In genomic region chr12:43883311-43883710, GRCh38 we compare ENCODE assay signal across 17 cellular contexts.
"Had no signal": no experiment of that assay in that cellular context is flagged by ENCODE, and none has a peak within 500 bp of the region (broad histone marks: within the 10 kb centered on the region; RNA-seq: fewer than 3 reads in every experiment).

No MANE protein-coding gene starts in this region.

- H3K27ac ChIP-seq: esophagus squamous epithelium, heart left ventricle, neural progenitor cell, pancreas, prostate gland, right lobe of liver, spleen, thoracic aorta, transverse colon had no signal

- FAIRE-seq: colon had no signal

- H3K36me3 Mint-ChIP-seq: natural killer cell; neural progenitor cell; stimulated activated naive B cell treated with anti-CD40 and anti-IgM and Interleukin-4, amounts not matched to agents 10 μg/mL and 1 μg/mL and 100 μg/mL, for 72 hours had no signal

- H2AFZ ChIP-seq: neural progenitor cell had no signal

- H3K4me1 ChIP-seq: pancreas, right lobe of liver, spleen had no signal

- H3K4me3 Mint-ChIP-seq: dendritic cell treated with granulocyte-macrophage colony-stimulating factor and Interleukin-4, amounts not matched to agents 40 ng/mL and 50 ng/mL, for 4 days; effector memory CD8-positive, alpha-beta T cell; natural killer cell; neural progenitor cell; stimulated activated naive B cell treated with anti-CD40 and anti-IgM and Interleukin-4, amounts not matched to agents 10 μg/mL and 1 μg/mL and 100 μg/mL, for 72 hours; stimulated activated naive CD8-positive, alpha-beta T cell treated with anti-CD3 and anti-CD28 coated beads, Interleukin-15, amount 100 ng/mL, for 72 hours had no signal

- DNase-seq: cerebellar nuclear complex; esophagus squamous epithelium; heart left ventricle; natural killer cell; right lobe of liver; spleen; stimulated activated CD4-positive, alpha-beta T cell treated with anti-CD3 and anti-CD28 coated beads, Interleukin-1b, Interleukin-23, amount 100 ng/mL, for 48 hours; stimulated activated naive B cell treated with anti-CD40 and anti-IgM and Interleukin-4, amounts not matched to agents 10 μg/mL and 1 μg/mL and 100 μg/mL, for 72 hours had no signal

- H3K9ac ChIP-seq: neural progenitor cell had no signal

- H3K9me3 Mint-ChIP-seq: dendritic cell treated with granulocyte-macrophage colony-stimulating factor and Interleukin-4, amounts not matched to agents 40 ng/mL and 50 ng/mL, for 4 days; effector memory CD8-positive, alpha-beta T cell; natural killer cell; neural progenitor cell; stimulated activated naive B cell treated with anti-CD40 and anti-IgM and Interleukin-4, amounts not matched to agents 10 μg/mL and 1 μg/mL and 100 μg/mL, for 72 hours; stimulated activated naive CD8-positive, alpha-beta T cell treated with anti-CD3 and anti-CD28 coated beads, Interleukin-15, amount 100 ng/mL, for 72 hours had no signal

- H3K9me3 ChIP-seq: esophagus squamous epithelium, heart left ventricle, pancreas, prostate gland, right lobe of liver, spleen, thoracic aorta, transverse colon had no signal

- H3K27ac Mint-ChIP-seq: dendritic cell treated with granulocyte-macrophage colony-stimulating factor and Interleukin-4, amounts not matched to agents 40 ng/mL and 50 ng/mL, for 4 days; effector memory CD8-positive, alpha-beta T cell; natural killer cell; neural progenitor cell; stimulated activated naive CD8-positive, alpha-beta T cell treated with anti-CD3 and anti-CD28 coated beads, Interleukin-15, amount 100 ng/mL, for 72 hours had no signal

- H3K27me3 ChIP-seq: esophagus squamous epithelium, heart left ventricle, neural progenitor cell, pancreas, right lobe of liver, spleen, transverse colon had no signal

- H3K4me2 ChIP-seq: neural progenitor cell had no signal

- H3K27me3 Mint-ChIP-seq: dendritic cell treated with granulocyte-macrophage colony-stimulating factor and Interleukin-4, amounts not matched to agents 40 ng/mL and 50 ng/mL, for 4 days; effector memory CD8-positive, alpha-beta T cell; stimulated activated naive B cell treated with anti-CD40 and anti-IgM and Interleukin-4, amounts not matched to agents 10 μg/mL and 1 μg/mL and 100 μg/mL, for 72 hours; stimulated activated naive CD8-positive, alpha-beta T cell treated with anti-CD3 and anti-CD28 coated beads, Interleukin-15, amount 100 ng/mL, for 72 hours had no signal

- H3K4me3 ChIP-seq: esophagus squamous epithelium, heart left ventricle, neural progenitor cell, pancreas, prostate gland, right lobe of liver, spleen, thoracic aorta, transverse colon had no signal

- H3K4me1 Mint-ChIP-seq: natural killer cell; stimulated activated naive B cell treated with anti-CD40 and anti-IgM and Interleukin-4, amounts not matched to agents 10 μg/mL and 1 μg/mL and 100 μg/mL, for 72 hours; stimulated activated naive CD8-positive, alpha-beta T cell treated with anti-CD3 and anti-CD28 coated beads, Interleukin-15, amount 100 ng/mL, for 72 hours had no signal

- H3K36me3 ChIP-seq: esophagus squamous epithelium, heart left ventricle, neural progenitor cell, pancreas, prostate gland, right lobe of liver, spleen, thoracic aorta, transverse colon had no signal
